1 cellular context compared by ENCODE assay signal in genomic region chr4:102344955-102345794, GRCh38.
A peak's percentile ranks its signal among the peaks of the same experiment; 100 is the strongest.
TF ChIP-seq lines count a peak whose summit lies in the region.

SLC39A8 (minus strand) TSS chr4:102345482; CDS start chr4:102344662, 820 bp downstream.

TF ChIP-seq in GM12878, 131 proteins besides CTCF, POLR2A, EP300 and RAD21 (continued from another document and continues in another):
- TF ChIP-seq ESRRA (IDR thresholded peaks at IDR 0.05; ENCODE audit: low read length) (no peak), POLR2AphosphoS2 (IDR thresholded peaks at IDR 0.05; ENCODE audit: low read depth, low read length) (peak; percentile 53), PKNOX1 (IDR thresholded peaks at IDR 0.05) (peak; percentile 82), RUNX3 (IDR thresholded peaks at IDR 0.05; ENCODE audit: low read length) (peak; percentile 86), SKIL (IDR thresholded peaks at IDR 0.05; ENCODE audit: low read depth, poor library complexity, severe bottlenecking) (peak; percentile 87), ZNF274 (IDR thresholded peaks at IDR 0.05; ENCODE audit: insufficient read depth, insufficient read length) (no peak), RFX5 (IDR thresholded peaks at IDR 0.05; ENCODE audit: low read depth, low read length) (no peak), TARDBP (IDR thresholded peaks at IDR 0.05; ENCODE audit: borderline replicate concordance) (0 out of 2 replicates have a peak, but pooled peaks have one; percentile 61), FOXM1 (IDR thresholded peaks at IDR 0.05; ENCODE audit: low read depth, low read length) (peak; percentile 22; the same call in 1 of the 2 replicates), RB1 (IDR thresholded peaks at IDR 0.05; ENCODE audit: borderline replicate concordance) (peak; percentile 44; the same call in 1 of the 2 replicates), BHLHE40 (IDR thresholded peaks at IDR 0.05; ENCODE audit: borderline replicate concordance in 1 of 2, low read depth in 2 of 2, low read length in 1 of 2) (peak; percentile 75 to 86; a peak in 3 of 4 replicates), POLR2AphosphoS5 (IDR thresholded peaks at IDR 0.05; ENCODE audit: low read length) (peak; percentile 69), MEF2A (IDR thresholded peaks at IDR 0.05; ENCODE audit: insufficient read depth, low read depth, low read length) (no peak), ZBTB40 (IDR thresholded peaks at IDR 0.05; ENCODE audit: borderline replicate concordance) (no peak; the same call in 1 of the 2 replicates), KLF5 (IDR thresholded peaks at IDR 0.05; ENCODE audit: partially characterized antibody) (no peak), NFXL1 (IDR thresholded peaks at IDR 0.05; ENCODE audit: borderline replicate concordance) (no peak), SUZ12 (IDR thresholded peaks at IDR 0.05; ENCODE audit: unreplicated experiment) (no peak), CREM (IDR thresholded peaks at IDR 0.05; ENCODE audit: low read depth) (peak; percentile 38; the same call in 1 of the 2 replicates), ASH2L (IDR thresholded peaks at IDR 0.05; ENCODE audit: borderline replicate concordance, low read depth) (no peak), LARP7 (IDR thresholded peaks at IDR 0.05) (0 out of 2 replicates have a peak, but pooled peaks have one; percentile 9), TBL1XR1 (IDR thresholded peaks at IDR 0.05; ENCODE audit: low read depth, low read length) (peak; percentile 39; the same call in 1 of the 2 replicates), STAT3 (IDR thresholded peaks at IDR 0.05; ENCODE audit: low read depth, low read length) (no peak), ZNF592 (IDR thresholded peaks at IDR 0.05) (0 out of 2 replicates have a peak, but pooled peaks have one; percentile 15), CHD2 (IDR thresholded peaks at IDR 0.05; ENCODE audit: borderline replicate concordance, low read depth, low read length) (0 out of 2 replicates have a peak, but pooled peaks have one; percentile 45), BCL3 (IDR thresholded peaks at IDR 0.05; ENCODE audit: borderline replicate concordance, insufficient read depth, low read depth, low read length, poor library complexity, severe bottlenecking) (no peak), HDAC6 (IDR thresholded peaks at IDR 0.05; ENCODE audit: unreplicated experiment) (no peak), CREB1 (IDR thresholded peaks at IDR 0.05; ENCODE audit: low read depth) (peak; percentile 70; the same call in 1 of the 2 replicates), GATAD2B (conservative IDR thresholded peaks at IDR 0.05; ENCODE audit: low read depth) (peak; percentile 64; the same call in 1 of the 2 replicates), JUND (IDR thresholded peaks at IDR 0.05; ENCODE audit: low read depth, low read length) (no peak), RAD51 (IDR thresholded peaks at IDR 0.05) (peak; percentile 81), EGR1 (IDR thresholded peaks at IDR 0.05; ENCODE audit: borderline replicate concordance in 1 of 2, low read depth in 2 of 2, low read length in 2 of 2) (peak in 1 of 2 experiments; percentile 92; a peak in 2 of 3 replicates), CHD1 (IDR thresholded peaks at IDR 0.05; ENCODE audit: low read depth, low read length) (no peak), ATF7 (IDR thresholded peaks at IDR 0.05; ENCODE audit: low read depth) (peak; percentile 73), ATF2 (IDR thresholded peaks at IDR 0.05; ENCODE audit: low read length) (peak; percentile 73), SMARCA5 (IDR thresholded peaks at IDR 0.05) (peak; percentile 85), NKRF (conservative IDR thresholded peaks at IDR 0.05) (no peak), CUX1 (IDR thresholded peaks at IDR 0.05; ENCODE audit: insufficient replicate concordance, low read depth, low read length) (no peak)
